In genomic region chr22:30212363-30212995, GRCh38 we compare ENCODE assay signal across 8 cellular contexts. TPM values are rescaled to one million over a fixed set of nuclear protein-coding genes. Genes with fewer than 3 reads are reported as not detected.
DNase-seq lines count a peak whose midpoint lies in the region; ATAC-seq and TF ChIP-seq lines count a peak whose summit lies in the region.

No MANE protein-coding gene starts in this region.

- peak; percentile 60 for DNase-seq in AG09319 (ENCODE audit: extremely low read depth, low read depth)
- DNase-seq in HT1080 (ENCODE audit: low read depth) = peak; percentile 96
- peak; percentile 98 for DNase-seq in amniotic epithelial cell (ENCODE audit: low read depth)
- DNase-seq in kidney tubule cell (ENCODE audit: low spot score) = peak; percentile 98
- DNase-seq in ureter (ENCODE audit: low spot score) = peak; percentile 81
- no peak for DNase-seq in NCI-H128 (lab: John Stamatoyannopoulos, UW; ENCODE audit: unreplicated experiment)
- no peak for DNase-seq in GM20000 (ENCODE audit: low spot score)

- no peak; the same call in none of the 2 replicates for TF ChIP-seq CTCF in AG09319 (IDR thresholded peaks at IDR 0.05; ENCODE audit: low read depth, low read length)
- TF ChIP-seq CTCF in GM20000 (IDR thresholded peaks at IDR 0.05; ENCODE audit: extremely low read depth, missing control alignments) = no peak

- no peak for ATAC-seq in GM18861 (IDR thresholded peaks at IDR 0.05; ENCODE audit: unreplicated experiment)

RNA-seq across cellular contexts. Expression of gene LIF, which starts 34.1 kb away (rescaled TPM):
- 7.7 and 8.8 TPM in 2 replicates for total RNA-seq in HT1080 (2014; rRNA removed; shearing (Covaris generic))
- 22.5 and 23.6 TPM in 2 replicates for polyA plus RNA-seq in HT1080 (2015; cell fraction: cytosol; rRNA removed)
- polyA plus RNA-seq in HT1080 (2015; cell fraction: nucleus; rRNA removed) = 90.4 and 101 TPM in 2 replicates
- total RNA-seq in ureter = 2.1 TPM

RNA-seq across cellular contexts. Expression of gene OSM, which starts 54.2 kb away (rescaled TPM):
- not detected in 2 replicates for total RNA-seq in HT1080 (2014; rRNA removed; shearing (Covaris generic))
- polyA plus RNA-seq in HT1080 (2015; cell fraction: cytosol; rRNA removed) = not detected in 2 replicates
- polyA plus RNA-seq in HT1080 (2015; cell fraction: nucleus; rRNA removed) = not detected in 2 replicates
- total RNA-seq in ureter = 0.36 TPM

Comparison
In these comparisons a context has a peak if more than half of its experiments do, and no peak if none do; other contexts are left out.
1. DNase-seq: peak in AG09319 (single experiment), HT1080 (single experiment), amniotic epithelial cell (single experiment), kidney tubule cell (single experiment) and ureter (single experiment); none in NCI-H128 (single experiment) and GM20000 (single experiment).